ENCODE assay signal across 8 cellular contexts in genomic region chr1:183842817-183843187, GRCh38. TPM values are rescaled to one million over a fixed set of nuclear protein-coding genes. Genes with fewer than 3 reads are reported as not detected.
DNase-seq lines count a peak whose midpoint lies in the region; ATAC-seq, FAIRE-seq and TF ChIP-seq lines count a peak whose summit lies in the region.

No MANE protein-coding gene starts in this region.

- TF ChIP-seq CTCF in right atrium auricular region (IDR thresholded peaks at IDR 0.05) (no peak), CD14-positive monocyte (IDR thresholded peaks at IDR 0.05) (no peak)

- H3K27me3 Mint-ChIP-seq in effector memory CD8-positive, alpha-beta T cell, result no peaks in the 10 kb centered on the region
- peaks cover 0 to 2% (median 1%) of the 10 kb centered on the region in 3 donors for H3K27me3 Mint-ChIP-seq in CD14-positive monocyte (ENCODE audit: low read depth in 3 of 3)

- FAIRE-seq in HTR-8/SVneo (lab: Jason Lieb, UNC), result no peak

- no peaks in the 10 kb centered on the region for H3K27me3 ChIP-seq in right atrium auricular region

- no peaks in the 10 kb centered on the region for H3K9me3 ChIP-seq in right atrium auricular region

- peak overlapping the region in 1 of 2 donors; percentile 72 for H3K27ac Mint-ChIP-seq in effector memory CD8-positive, alpha-beta T cell
- H3K27ac Mint-ChIP-seq in CD14-positive monocyte, result no peak overlapping the region

- H3K27ac ChIP-seq in right atrium auricular region, result peak overlapping the region; percentile 24 to 51

- H3K4me3 ChIP-seq in right atrium auricular region, result no peak overlapping the region

- no peak for DNase-seq in right atrium auricular region (ENCODE audit: low spot score)
- DNase-seq in cardiac septum (ENCODE audit: low spot score), result no peak
- DNase-seq in effector memory CD8-positive, alpha-beta T cell, result no peak
- no peak for DNase-seq in SIG-M5 treated with dmso at 0.1 percent for 504 hours (lab: John Stamatoyannopoulos, UW; ENCODE audit: unreplicated experiment)
- no peak for DNase-seq in CD1c-positive myeloid dendritic cell (ENCODE audit: extremely low spot score)
- no peak for DNase-seq in CD14-positive monocyte (ENCODE audit: low spot score)
- no peak for DNase-seq in HTR-8/SVneo (ENCODE audit: insufficient read length, low spot score)

- peak; percentile 27 for ATAC-seq in HG03196 (IDR thresholded peaks at IDR 0.05; ENCODE audit: unreplicated experiment)
- ATAC-seq in effector memory CD8-positive, alpha-beta T cell (replicated peaks), result no peak

- H3K4me3 Mint-ChIP-seq in effector memory CD8-positive, alpha-beta T cell, result peak overlapping the region; percentile 21 to 61
- peak overlapping the region in 1 of 2 donors; percentile 1 for H3K4me3 Mint-ChIP-seq in CD14-positive monocyte

- no peaks in the 10 kb centered on the region for H3K9me3 Mint-ChIP-seq in effector memory CD8-positive, alpha-beta T cell
- no peaks in the 10 kb centered on the region for H3K9me3 Mint-ChIP-seq in CD14-positive monocyte

- H3K36me3 ChIP-seq in right atrium auricular region, result no peaks in the 10 kb centered on the region

- intact Hi-C loops in cardiac septum (cut with DNase I), result loop anchor here (5.0 kb wide), 1 partner anchor 34 kb away; no protein-coding TSS in a partner anchor
- intact Hi-C loops in CD14-positive monocyte (cut with micrococcal nuclease), result no loop called here

- peaks cover 8 to 13% of the 10 kb centered on the region in 2 donors for H3K4me1 Mint-ChIP-seq in effector memory CD8-positive, alpha-beta T cell (ENCODE audit: low read depth in 2 of 2)
- peaks cover 6% of the 10 kb centered on the region for H3K4me1 Mint-ChIP-seq in CD14-positive monocyte

- peaks cover 0 to 23% of the 10 kb centered on the region in 2 donors for H3K4me1 ChIP-seq in right atrium auricular region

- H3K36me3 Mint-ChIP-seq in effector memory CD8-positive, alpha-beta T cell (ENCODE audit: insufficient read depth), result no peaks in the 10 kb centered on the region
- no peaks in the 10 kb centered on the region for H3K36me3 Mint-ChIP-seq in CD14-positive monocyte

RNA-seq across cellular contexts. Expression of gene RGL1, which starts 37.9 kb away (rescaled TPM):
- 10 to 100 TPM; 14.9 to 22.7 TPM for total RNA-seq in right atrium auricular region
- 19.6 TPM for total RNA-seq in cardiac septum
- 1 to 10 TPM; 1.2 to 3.3 TPM for polyA plus RNA-seq in CD14-positive monocyte
